ENCODE assay signal across 22 cellular contexts in the genomic region with DNA sequence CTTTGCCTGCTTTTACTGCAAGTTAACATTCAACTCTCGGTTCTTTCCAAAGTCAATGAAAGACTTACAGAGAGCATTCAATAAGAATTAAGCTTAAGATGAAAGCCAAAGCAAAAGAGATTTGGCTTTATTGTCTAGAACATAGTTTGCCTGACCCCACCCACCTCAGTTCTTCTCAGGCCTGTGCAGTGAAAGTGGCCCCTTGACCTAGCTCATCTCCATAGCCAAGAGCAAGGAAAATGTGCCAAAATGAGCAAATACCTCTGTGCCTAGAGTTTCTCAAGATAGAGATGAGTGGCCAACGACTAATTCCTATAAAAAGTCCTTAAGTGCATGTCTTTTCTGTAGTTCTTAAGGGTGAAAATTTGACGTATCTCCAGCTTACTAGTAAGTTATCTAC.
"Had no signal": no experiment of that assay in that cellular context is flagged by ENCODE, and none has a peak within 500 bp of the region (broad histone marks: within the 10 kb centered on the region; RNA-seq: fewer than 3 reads in every experiment).

No MANE protein-coding gene starts in this region.

- H3K27ac ChIP-seq: colonic mucosa, coronary artery, dorsolateral prefrontal cortex, epithelial cell of prostate, esophagus muscularis mucosa, esophagus squamous epithelium, foreskin keratinocyte, gastrocnemius medialis, gastroesophageal sphincter, heart left ventricle had no signal

- H3K4me1 ChIP-seq: colonic mucosa, esophagus muscularis mucosa, esophagus squamous epithelium, foreskin keratinocyte, gastrocnemius medialis, gastroesophageal sphincter had no signal

- H3K36me3 ChIP-seq: colonic mucosa, esophagus muscularis mucosa, esophagus squamous epithelium, gastrocnemius medialis, gastroesophageal sphincter, heart left ventricle had no signal

- ATAC-seq: effector memory CD8-positive, alpha-beta T cell; esophagus mucosa; foreskin keratinocyte; gastrocnemius medialis; gastroesophageal sphincter; heart left ventricle had no signal

- H3K27me3 ChIP-seq: colonic mucosa, dorsolateral prefrontal cortex, esophagus muscularis mucosa, esophagus squamous epithelium, gastrocnemius medialis, gastroesophageal sphincter, heart left ventricle had no signal

- H3K4me3 ChIP-seq: colonic mucosa, coronary artery, dorsolateral prefrontal cortex, esophagus muscularis mucosa, esophagus squamous epithelium, gastrocnemius medialis, gastroesophageal sphincter, heart left ventricle had no signal

- DNase-seq: colonic mucosa; cortex of kidney; dermis blood vessel endothelial cell; dorsolateral prefrontal cortex; effector CD4-positive, alpha-beta T cell; effector CD8-positive, alpha-beta T cell; effector memory CD4-positive, alpha-beta T cell; effector memory CD8-positive, alpha-beta T cell; endodermal cell; erythroblast; esophagus squamous epithelium; foreskin keratinocyte; foreskin melanocyte; gastrocnemius medialis; glutamatergic neuron; head of caudate nucleus; heart left ventricle had no signal

- H3K9me3 ChIP-seq: colonic mucosa, esophagus muscularis mucosa, esophagus squamous epithelium, gastrocnemius medialis, gastroesophageal sphincter, heart left ventricle had no signal
